In the genomic region with DNA sequence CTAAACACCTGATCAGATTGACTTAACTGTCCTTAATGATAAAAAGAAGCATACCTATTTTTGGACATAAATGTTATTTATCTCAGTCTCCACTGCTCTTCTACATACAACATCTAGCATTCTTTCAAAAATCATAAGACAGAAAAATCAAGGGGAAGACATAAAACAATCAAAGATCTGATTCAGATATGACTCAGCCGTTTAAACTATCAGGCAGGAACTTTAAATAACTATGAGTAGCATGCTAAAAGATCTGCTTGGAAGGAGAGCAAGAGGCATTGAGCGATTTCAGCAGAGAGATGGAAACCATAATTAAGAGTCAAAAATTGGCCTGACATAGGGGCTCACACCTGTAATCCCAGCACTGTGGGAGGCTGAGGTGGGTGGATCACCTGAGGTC, we compare ENCODE assay signal across 34 cellular contexts. TPM values are rescaled to one million over a fixed set of nuclear protein-coding genes. Genes with fewer than 3 reads are reported as not detected.
DNase-seq lines count a peak whose midpoint lies in the region; ATAC-seq and TF ChIP-seq lines count a peak whose summit lies in the region.
"Had no signal": no experiment of that assay in that cellular context is flagged by ENCODE, and none has a peak within 500 bp of the region (broad histone marks: within the 10 kb centered on the region; RNA-seq: fewer than 3 reads in every experiment).

No MANE protein-coding gene starts in this region.

- 88% methylated on average over 2 of the region's 2 CpGs for WGBS in hepatocyte (ENCODE audit: low lambda C conversion rate, missing lambda C conversion rate)

- CTCF ChIA-PET in MCF 10A (lab: Yijun Ruan, JAX): no interaction called here
- CTCF ChIA-PET in PC-3 (lab: Charles Lee): no interaction called here

- H3K9me2 ChIP-seq in PC-3 (replicated peaks; ENCODE audit: low read length) (no peaks in the 10 kb centered on the region), hepatocyte (replicated peaks; ENCODE audit: insufficient read depth) (no peaks in the 10 kb centered on the region)

- peaks cover 6% of the 10 kb centered on the region for H3K4me1 Mint-ChIP-seq in MCF 10A (ENCODE audit: insufficient read depth, unreplicated experiment)
- H3K4me1 Mint-ChIP-seq: activated T-helper 17 cell treated with anti-CD3 and anti-CD28 coated beads, Interleukin-2, amount 50 U/mL, for 72 hours; brain had no signal

- H3K27me3 Mint-ChIP-seq in MCF 10A (ENCODE audit: insufficient read depth, unreplicated experiment): no peaks in the 10 kb centered on the region

- no peaks in the 10 kb centered on the region for H3K79me2 ChIP-seq in PC-3 (ENCODE audit: low read length)
- no peaks in the 10 kb centered on the region for H3K79me2 ChIP-seq in hepatocyte
- H3K79me2 ChIP-seq: parathyroid adenoma had no signal

- H3K36me3 Mint-ChIP-seq in MCF 10A (ENCODE audit: insufficient read depth, unreplicated experiment): no peaks in the 10 kb centered on the region
- H3K36me3 Mint-ChIP-seq: brain; stimulated activated naive B cell treated with anti-CD40 and anti-IgM and Interleukin-4, amounts not matched to agents 10 μg/mL and 1 μg/mL and 100 μg/mL, for 72 hours had no signal

- BruUV-seq in MCF 10A (replicated peaks; lab: Mats Ljungman, UMichigan): no TSS peak
- BruUV-seq in PC-3 (replicated peaks; lab: Mats Ljungman, UMichigan): no TSS peak

- POLR2A ChIA-PET in MCF 10A (lab: Yijun Ruan, JAX) (no interaction called here), PC-3 (lab: Charles Lee; ENCODE audit: unreplicated experiment) (no interaction called here)

- no peaks in the 10 kb centered on the region for H3K27me3 ChIP-seq in breast epithelium
- no peaks in the 10 kb centered on the region for H3K27me3 ChIP-seq in PC-3 (ENCODE audit: low read length)
- H3K27me3 ChIP-seq in hepatocyte: no peaks in the 10 kb centered on the region
- H3K27me3 ChIP-seq: dorsolateral prefrontal cortex, esophagus squamous epithelium, suprapubic skin, upper lobe of right lung had no signal

- no peak overlapping the region for H3K27ac Mint-ChIP-seq in MCF 10A (ENCODE audit: low read depth, unreplicated experiment)
- H3K27ac Mint-ChIP-seq: activated CD4-positive, alpha-beta T cell treated with anti-CD3 and anti-CD28 coated beads for 36 hours; activated CD8-positive, alpha-beta T cell treated with anti-CD3 and anti-CD28 coated beads, Interleukin-2, amount 10 ng/mL, durations not matched to agents 7 days and 5 days; activated T-helper 17 cell treated with anti-CD3 and anti-CD28 coated beads, Interleukin-2, amount 50 U/mL, for 72 hours; brain; stimulated activated naive B cell treated with anti-CD40 and anti-IgM and Interleukin-4, amounts not matched to agents 10 μg/mL and 1 μg/mL and 100 μg/mL, for 72 hours; T-helper 2 cell treated with Interferon-gamma antibody and Interleukin-4, amounts not matched to agents 5 μg/mL and 100 μg/mL, for 36 hours had no signal

- H3K4me1 ChIP-seq in breast epithelium: no peaks in the 10 kb centered on the region
- H3K4me1 ChIP-seq in PC-3 (ENCODE audit: insufficient read depth, low read length): peaks cover 20% of the 10 kb centered on the region
- H3K4me1 ChIP-seq in hepatocyte (ENCODE audit: insufficient read depth): no peaks in the 10 kb centered on the region
- H3K4me1 ChIP-seq: HAP-1, parathyroid adenoma, suprapubic skin had no signal

- intact Hi-C loops in MCF 10A (cut with micrococcal nuclease): no loop called here
- intact Hi-C loops in breast epithelium (cut with DNase I; ENCODE audit: low total_unique reads): no loop called here
- intact Hi-C loops in PC-3 (cut with micrococcal nuclease): no loop called here

- TF ChIP-seq CTCF in MCF 10A (IDR thresholded peaks at IDR 0.05; ENCODE audit: unreplicated experiment) (no peak), breast epithelium (IDR thresholded peaks at IDR 0.05) (no peak), PC-3 (conservative IDR thresholded peaks at IDR 0.05; ENCODE audit: low read depth, low read length) (no peak), hepatocyte (IDR thresholded peaks at IDR 0.05; ENCODE audit: poor library complexity) (no peak)

- no peak overlapping the region for H3K4me3 Mint-ChIP-seq in MCF 10A (ENCODE audit: unreplicated experiment)
- H3K4me3 Mint-ChIP-seq: activated CD4-positive, alpha-beta T cell treated with anti-CD3 and anti-CD28 coated beads for 36 hours; activated CD8-positive, alpha-beta T cell treated with anti-CD3 and anti-CD28 coated beads, Interleukin-2, amount 10 ng/mL, durations not matched to agents 7 days and 5 days; activated T-helper 17 cell treated with anti-CD3 and anti-CD28 coated beads, Interleukin-2, amount 50 U/mL, for 72 hours; brain; stimulated activated naive B cell treated with anti-CD40 and anti-IgM and Interleukin-4, amounts not matched to agents 10 μg/mL and 1 μg/mL and 100 μg/mL, for 72 hours; T-helper 2 cell treated with Interferon-gamma antibody and Interleukin-4, amounts not matched to agents 5 μg/mL and 100 μg/mL, for 36 hours had no signal

- H2AFZ ChIP-seq in PC-3 (ENCODE audit: low read length): no peak overlapping the region
- no peak overlapping the region for H2AFZ ChIP-seq in hepatocyte
- H2AFZ ChIP-seq: parathyroid adenoma, PC-9 had no signal

- H3K4me2 ChIP-seq in PC-3 (ENCODE audit: low read length) (no peak overlapping the region; the same call in 1 of the 2 replicates), hepatocyte (no peak overlapping the region)
- H3K4me2 ChIP-seq: PC-9 had no signal

- H4K20me1 ChIP-seq in PC-3 (ENCODE audit: low read length) (no peaks in the 10 kb centered on the region), hepatocyte (ENCODE audit: insufficient read depth, poor library complexity, severe bottlenecking) (no peaks in the 10 kb centered on the region)

- H3F3A ChIP-seq in PC-3 (ENCODE audit: low read length, unreplicated experiment): no peaks in the 10 kb centered on the region

- H3K36me3 ChIP-seq in breast epithelium (no peaks in the 10 kb centered on the region), PC-3 (ENCODE audit: low read depth, low read length) (no peaks in the 10 kb centered on the region), hepatocyte (replicated peaks; ENCODE audit: insufficient read depth, low read depth) (no peaks in the 10 kb centered on the region)
- H3K36me3 ChIP-seq: esophagus squamous epithelium, HAP-1, suprapubic skin, upper lobe of right lung had no signal

- H3K27ac ChIP-seq in breast epithelium: no peak overlapping the region
- no peak overlapping the region for H3K27ac ChIP-seq in PC-3 (ENCODE audit: low read length)
- no peak overlapping the region for H3K27ac ChIP-seq in hepatocyte
- H3K27ac ChIP-seq: dorsolateral prefrontal cortex, esophagus squamous epithelium, parathyroid adenoma, PC-9, skin epidermis, suprapubic skin, upper lobe of right lung had no signal

- no peaks in the 10 kb centered on the region for H3K9me3 Mint-ChIP-seq in MCF 10A (ENCODE audit: unreplicated experiment)
- H3K9me3 Mint-ChIP-seq: activated T-helper 17 cell treated with anti-CD3 and anti-CD28 coated beads, Interleukin-2, amount 50 U/mL, for 72 hours; stimulated activated naive B cell treated with anti-CD40 and anti-IgM and Interleukin-4, amounts not matched to agents 10 μg/mL and 1 μg/mL and 100 μg/mL, for 72 hours; T-helper 2 cell treated with Interferon-gamma antibody and Interleukin-4, amounts not matched to agents 5 μg/mL and 100 μg/mL, for 36 hours had no signal

- H3K9ac ChIP-seq in PC-3 (ENCODE audit: low read length): no peak overlapping the region
- H3K9ac ChIP-seq: parathyroid adenoma had no signal

- DNase-seq in MCF 10A (ENCODE audit: unreplicated experiment): peak; percentile 14
- DNase-seq in breast epithelium (ENCODE audit: low spot score in 2 of 2): no peak
- DNase-seq in PC-3: peak; percentile 69
- peak; percentile 61 for DNase-seq in fibroblast of peridontal ligament (ENCODE audit: extremely low read depth)
- no peak for DNase-seq in DMS153 treated with DMSO at 0.1 percent for 48 hours (lab: John Stamatoyannopoulos, UW; ENCODE audit: unreplicated experiment)
- no peak for DNase-seq in hepatocyte (ENCODE audit: low spot score)
- DNase-seq in NK-92 treated with Interleukin-12 subunit alpha and Interleukin-12 subunit beta, amount 100 ng/mL, for 24 hours (lab: John Stamatoyannopoulos, UW): no peak
- DNase-seq: 8988T; activated CD4-positive, alpha-beta T cell treated with anti-CD3 and anti-CD28 coated beads for 36 hours; activated CD8-positive, alpha-beta T cell treated with anti-CD3 and anti-CD28 coated beads, Interleukin-2, amount 10 ng/mL, durations not matched to agents 7 days and 5 days; activated naive CD4-positive, alpha-beta T cell treated with anti-CD3 and anti-CD28 coated beads, Interleukin-2, amount 50 U/mL, for 16 hours; Calu3; dorsolateral prefrontal cortex; esophagus squamous epithelium; glutamatergic neuron; IMR-90; islet precursor cell; left ventricle myocardium superior; NCI-H1105; NCI-H187 treated with DMSO at 0.1 percent for 48 hours; NCI-H524; PC-9; retina; SIG-M5; stimulated activated naive B cell treated with anti-CD40 and anti-IgM and Interleukin-4, amounts not matched to agents 10 μg/mL and 1 μg/mL and 100 μg/mL, for 72 hours; upper lobe of right lung had no signal

- ATAC-seq in PC-3: peak; percentile 79
- no peak for ATAC-seq in GM19397 (IDR thresholded peaks at IDR 0.05; ENCODE audit: unreplicated experiment)
- ATAC-seq: activated CD4-positive, alpha-beta T cell treated with anti-CD3 and anti-CD28 coated beads for 36 hours; activated CD8-positive, alpha-beta T cell treated with anti-CD3 and anti-CD28 coated beads, Interleukin-2, amount 10 ng/mL, durations not matched to agents 7 days and 5 days; activated T-helper 17 cell treated with anti-CD3 and anti-CD28 coated beads, Interleukin-2, amount 50 U/mL, for 72 hours; left ventricle myocardium superior; stimulated activated naive B cell treated with anti-CD40 and anti-IgM and Interleukin-4, amounts not matched to agents 10 μg/mL and 1 μg/mL and 100 μg/mL, for 72 hours; upper lobe of right lung had no signal

- H3K9me3 ChIP-seq in breast epithelium (no peaks in the 10 kb centered on the region), PC-3 (ENCODE audit: low read length) (no peaks in the 10 kb centered on the region), hepatocyte (ENCODE audit: low read depth) (no peaks in the 10 kb centered on the region)
- H3K9me3 ChIP-seq: esophagus squamous epithelium, HAP-1, suprapubic skin, upper lobe of right lung had no signal

- H3K4me3 ChIP-seq in breast epithelium (no peak overlapping the region), PC-3 (ENCODE audit: low read length) (no peak overlapping the region), hepatocyte (no peak overlapping the region)
- H3K4me3 ChIP-seq: dorsolateral prefrontal cortex, esophagus squamous epithelium, HAP-1, PC-9, skin epidermis, suprapubic skin, upper lobe of right lung had no signal

- TF ChIP-seq POLR2A in breast epithelium (IDR thresholded peaks at IDR 0.05): no peak

RNA-seq across cellular contexts. Expression of a gene that starts 27.2 kb away (rescaled TPM):
- total RNA-seq in MCF 10A (2022) (32.4 and 33.5 TPM in 2 replicates), breast epithelium (10 to 100 TPM in 1 of 3 donors, 1 to 10 TPM in 2; 5.6 to 10.1 (median 7.8) TPM), PC-3 (2014; rRNA removed) (2.2 TPM in 2 replicates), hepatocyte (5.4 and 6.9 TPM in 2 replicates)
- 3.1 and 3.4 TPM in 2 replicates for polyA plus RNA-seq in hepatocyte

Comparison
In these comparisons a context has a peak if more than half of its experiments do, and no peak if none do; other contexts are left out.
1. DNase-seq: peak in MCF 10A (single experiment), PC-3 (single experiment) and fibroblast of peridontal ligament (single experiment); none in breast epithelium (0 of 2), DMS153 treated with DMSO at 0.1 percent for 48 hours (single experiment), hepatocyte (single experiment) and NK-92 treated with Interleukin-12 subunit alpha and Interleukin-12 subunit beta, amount 100 ng/mL, for 24 hours (single experiment).